Comparison of ENCODE assay signal across 1 cellular context in the genomic region with DNA sequence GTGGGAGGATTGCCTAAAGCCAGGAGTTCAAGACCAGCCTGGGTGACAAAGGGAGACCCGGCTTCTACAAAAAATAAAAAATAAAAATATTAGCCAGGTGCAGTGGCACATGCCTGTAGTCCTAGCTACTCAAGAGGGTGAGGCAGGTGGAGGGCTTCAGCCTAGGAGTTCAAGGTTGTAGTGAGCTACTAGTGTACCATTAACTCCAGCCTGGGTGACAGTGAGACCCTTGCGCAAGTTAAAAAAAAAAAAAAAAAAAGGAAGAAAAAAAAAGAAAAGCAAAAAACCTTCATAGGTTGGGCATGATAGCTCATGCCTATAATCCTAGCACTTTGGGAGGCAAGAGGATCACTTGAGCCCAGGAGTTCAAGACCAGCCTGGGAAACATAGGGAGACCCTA.
TF ChIP-seq lines count a peak whose summit lies in the region.

No MANE protein-coding gene starts in this region.

TF ChIP-seq in K562, 482 proteins besides CTCF, POLR2A, EP300 and RAD21:
- TF ChIP-seq, protein P1, sequence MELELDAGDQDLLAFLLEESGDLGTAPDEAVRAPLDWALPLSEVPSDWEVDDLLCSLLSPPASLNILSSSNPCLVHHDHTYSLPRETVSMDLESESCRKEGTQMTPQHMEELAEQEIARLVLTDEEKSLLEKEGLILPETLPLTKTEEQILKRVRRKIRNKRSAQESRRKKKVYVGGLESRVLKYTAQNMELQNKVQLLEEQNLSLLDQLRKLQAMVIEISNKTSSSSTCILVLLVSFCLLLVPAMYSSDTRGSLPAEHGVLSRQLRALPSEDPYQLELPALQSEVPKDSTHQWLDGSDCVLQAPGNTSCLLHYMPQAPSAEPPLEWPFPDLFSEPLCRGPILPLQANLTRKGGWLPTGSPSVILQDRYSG (tag; conservative IDR thresholded peaks at IDR 0.05; ENCODE audit: low read depth): no peak
- TF ChIP-seq CEBPB (tag; IDR thresholded peaks at IDR 0.05) (0 out of 2 replicates have a peak, but pooled peaks have one; percentile 18), U2AF1 (optimal IDR thresholded peaks at IDR 0.05; ENCODE audit: low read depth, low read length) (no peak)
